In the genomic region with DNA sequence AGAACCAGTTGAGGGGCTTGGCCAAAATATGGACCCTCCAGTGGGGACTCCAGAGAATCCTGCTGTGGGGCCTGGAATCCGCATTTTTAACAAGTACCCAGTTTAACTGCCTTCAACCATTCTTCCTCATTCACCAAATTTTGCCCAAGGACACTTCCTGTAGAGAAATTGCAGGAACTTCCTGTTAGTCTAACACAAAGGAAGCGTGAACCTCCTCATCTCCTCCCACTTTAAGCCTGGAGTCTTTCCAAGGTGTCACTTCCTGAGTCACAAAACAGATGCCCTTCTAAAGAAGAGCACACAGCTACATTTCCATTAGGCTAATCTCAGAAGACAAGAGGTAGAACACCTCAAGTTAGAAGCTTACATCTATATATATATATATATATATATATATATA, we compare ENCODE assay signal across 10 cellular contexts.
DNase-seq lines count a peak whose midpoint lies in the region; ATAC-seq, FAIRE-seq and TF ChIP-seq lines count a peak whose summit lies in the region.
"Had no signal": no experiment of that assay in that cellular context is flagged by ENCODE, and none has a peak within 500 bp of the region (broad histone marks: within the 10 kb centered on the region; RNA-seq: fewer than 3 reads in every experiment).

No MANE protein-coding gene starts in this region.

- no peak for FAIRE-seq in bronchial epithelial cell (lab: Jason Lieb, UNC)

- H3K4me1 ChIP-seq in transverse colon = peaks cover 0 to 4% (median 0%) of the 10 kb centered on the region in 4 donors

- 33 to 60% methylated on average over 1 to 2 of the region's 2 CpGs for WGBS in transverse colon (ENCODE audit: low coverage in 1 of 2), 2 donors

- TF ChIP-seq POLR2A in transverse colon (IDR thresholded peaks at IDR 0.05) = no peak

- intact Hi-C loops in transverse colon (cut with DNase I; ENCODE audit: low total_unique reads) = no loop called here

- peak; percentile 23 for ATAC-seq in left lobe of liver
- ATAC-seq: activated T-cell treated with anti-CD3 and anti-CD28 coated beads, Interleukin-2, amount 50 U/mL, for 4 hours; WTC11 had no signal

- no peak overlapping the region for H3K27ac ChIP-seq in transverse colon

- H3K4me3 ChIP-seq in bronchial epithelial cell (ENCODE audit: low read depth, low read length) = no peak overlapping the region
- no peak overlapping the region for H3K4me3 ChIP-seq in transverse colon

- H3K27me3 ChIP-seq in bronchial epithelial cell (ENCODE audit: control insufficient read depth, insufficient read depth, low read length) = no peaks in the 10 kb centered on the region
- no peaks in the 10 kb centered on the region for H3K27me3 ChIP-seq in transverse colon

- TF ChIP-seq EP300 in transverse colon (IDR thresholded peaks at IDR 0.05; ENCODE audit: low read depth) = no peak

- in situ Hi-C loops in transverse colon (cut with MboI; ENCODE audit: low pct_ligation_motif_present in 1 of 4, low pct_unique_long_range_greater_than_20kb in 1 of 4, low sequenced_read_pairs in 3 of 4) = no loop called here
- in situ Hi-C loops in GM13976 (cut with MboI; ENCODE audit: low sequenced_read_pairs, unreplicated experiment) = no loop called here

- no peak for TF ChIP-seq CTCF in bronchial epithelial cell (IDR thresholded peaks at IDR 0.05; ENCODE audit: insufficient read depth, low read length, severe bottlenecking)
- TF ChIP-seq CTCF in transverse colon (IDR thresholded peaks at IDR 0.05) = no peak
- no peak for TF ChIP-seq CTCF in GM13976 (IDR thresholded peaks at IDR 0.05; ENCODE audit: borderline replicate concordance, control extremely low read depth, extremely low read depth, insufficient read depth, missing control alignments)

- no peaks in the 10 kb centered on the region for H3K36me3 ChIP-seq in bronchial epithelial cell (ENCODE audit: control insufficient read depth, insufficient read depth, low read length)
- H3K36me3 ChIP-seq in transverse colon = no peaks in the 10 kb centered on the region

- DNase-seq in CD1c-positive myeloid dendritic cell (ENCODE audit: extremely low spot score) (peak; percentile 70), HT1080 (ENCODE audit: low read depth) (peak; percentile 76), bronchial epithelial cell (ENCODE audit: low read depth) (peak; percentile 25), left lobe of liver (ENCODE audit: low spot score) (no peak), NCI-H2081 (lab: John Stamatoyannopoulos, UW) (no peak), transverse colon (no peak), GM13976 (ENCODE audit: low spot score) (no peak)
- DNase-seq in effector CD8-positive, alpha-beta T cell (lab: John Stamatoyannopoulos, UW) = no peak
- DNase-seq: activated T-cell treated with anti-CD3 and anti-CD28 coated beads, Interleukin-2, amount 50 U/mL, for 4 hours had no signal

- H3K9me3 ChIP-seq in transverse colon = no peaks in the 10 kb centered on the region

Comparison
In these comparisons a context has a peak if more than half of its experiments do, and no peak if none do; other contexts are left out.
1. DNase-seq: peak in CD1c-positive myeloid dendritic cell (single experiment), HT1080 (single experiment) and bronchial epithelial cell (single experiment); none in left lobe of liver (single experiment), NCI-H2081 (0 of 2), transverse colon (single experiment), effector CD8-positive, alpha-beta T cell (single experiment) and GM13976 (single experiment).